Comparison of ENCODE assay signal across 14 cellular contexts in the genomic region with DNA sequence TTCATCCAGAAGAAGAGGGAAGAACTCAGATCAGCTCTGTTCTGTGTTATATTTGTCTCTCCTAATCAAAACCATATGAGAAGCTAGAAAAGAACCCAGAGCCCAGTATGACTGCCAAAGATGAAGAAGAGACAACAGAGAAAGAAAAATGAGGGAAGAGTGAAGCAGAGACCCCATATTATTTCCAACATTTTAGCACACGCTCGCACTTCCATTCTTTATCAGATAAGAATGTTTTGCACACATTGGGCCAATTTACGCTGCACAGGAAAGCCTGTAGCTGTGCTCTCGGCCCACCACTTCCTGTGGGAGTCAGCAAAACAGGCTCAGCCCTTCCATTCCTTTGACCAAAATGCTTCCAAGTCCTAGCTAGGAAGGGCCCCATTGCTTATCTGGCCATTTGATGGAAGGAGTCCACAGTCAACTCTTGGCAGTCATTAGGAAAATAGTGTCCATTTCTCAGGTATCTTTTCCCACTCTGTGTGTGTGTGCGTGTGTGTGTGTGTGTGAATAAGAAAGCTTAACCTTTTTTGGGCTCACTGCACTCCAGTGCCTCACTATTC.
DNase-seq lines count a peak whose midpoint lies in the region; ATAC-seq and TF ChIP-seq lines count a peak whose summit lies in the region.
"Had no signal": no experiment of that assay in that cellular context is flagged by ENCODE, and none has a peak within 500 bp of the region (broad histone marks: within the 10 kb centered on the region; RNA-seq: fewer than 3 reads in every experiment).

No MANE protein-coding gene starts in this region.

- DNase-seq in activated T-cell treated with anti-CD3 and anti-CD28 coated beads for 24 hours (ENCODE audit: low read depth), result peak; percentile 2
- DNase-seq in activated T-cell treated with anti-CD3 and anti-CD28 coated beads, Interleukin-2, amount 50 U/mL, for 1 hour, result no peak
- DNase-seq in activated naive CD4-positive, alpha-beta T cell treated with anti-CD3 and anti-CD28 coated beads, Interleukin-2, amount 50 U/mL, for 72 hours (ENCODE audit: low spot score in 2 of 2), result no peak
- peak; percentile 86 for DNase-seq in iris pigment epithelial cell (ENCODE audit: low read depth)
- peak; percentile 51 to 67 for DNase-seq in uterus
- DNase-seq in GM20000 (ENCODE audit: low spot score), result no peak
- DNase-seq in mucosa of descending colon, result no peak
- DNase-seq in MV-4-11 (lab: John Stamatoyannopoulos, UW), result no peak
- DNase-seq: ACHN, foreskin melanocyte, NCI-H146, spleen had no signal

- H3K4me1 ChIP-seq in uterus, result peaks cover 3 to 5% of the 10 kb centered on the region in 2 donors
- no peaks in the 10 kb centered on the region for H3K4me1 ChIP-seq in mucosa of descending colon (ENCODE audit: low read depth)

- peaks cover 0 to 10% of the 10 kb centered on the region in 2 donors for H3K36me3 Mint-ChIP-seq in activated naive CD4-positive, alpha-beta T cell treated with anti-CD3 and anti-CD28 coated beads, Interleukin-2, amount 50 U/mL, for 72 hours
- H3K36me3 Mint-ChIP-seq: brain had no signal

- peaks cover 0 to 8% of the 10 kb centered on the region in 2 donors for H3K9me3 Mint-ChIP-seq in activated naive CD4-positive, alpha-beta T cell treated with anti-CD3 and anti-CD28 coated beads, Interleukin-2, amount 50 U/mL, for 72 hours

- no peak for TF ChIP-seq POLR2A in uterus (IDR thresholded peaks at IDR 0.05)

- H3K9me3 ChIP-seq in uterus (no peaks in the 10 kb centered on the region), mucosa of descending colon (no peaks in the 10 kb centered on the region)
- H3K9me3 ChIP-seq: spleen had no signal

- no peaks in the 10 kb centered on the region for H3K27me3 ChIP-seq in uterus
- H3K27me3 ChIP-seq: spleen had no signal

- peak overlapping the region in 1 of 2 donors; percentile 43 for H3K27ac Mint-ChIP-seq in activated naive CD4-positive, alpha-beta T cell treated with anti-CD3 and anti-CD28 coated beads, Interleukin-2, amount 50 U/mL, for 72 hours

- peak overlapping the region; percentile 77 for H3K27ac ChIP-seq in uterus
- H3K27ac ChIP-seq: spleen, VCaP had no signal

- H3K4me3 ChIP-seq in uterus, result no peak overlapping the region
- no peak overlapping the region for H3K4me3 ChIP-seq in mucosa of descending colon
- H3K4me3 ChIP-seq: spleen had no signal

- H3K36me3 ChIP-seq in uterus (no peaks in the 10 kb centered on the region), mucosa of descending colon (ENCODE audit: low read depth) (no peaks in the 10 kb centered on the region)
- H3K36me3 ChIP-seq: spleen had no signal

- intact Hi-C loops in uterus (cut with DNase I; ENCODE audit: low total_unique reads), result no loop called here
- intact Hi-C loops in mucosa of descending colon (cut with DNase I, micrococcal nuclease), result no loop called here

- no peak for TF ChIP-seq CTCF in uterus (IDR thresholded peaks at IDR 0.05)
- no peak for TF ChIP-seq CTCF in GM20000 (IDR thresholded peaks at IDR 0.05; ENCODE audit: extremely low read depth, missing control alignments)
- TF ChIP-seq CTCF in mucosa of descending colon (IDR thresholded peaks at IDR 0.05), result no peak

- peak; percentile 32 to 77 for ATAC-seq in activated naive CD4-positive, alpha-beta T cell treated with anti-CD3 and anti-CD28 coated beads, Interleukin-2, amount 50 U/mL, for 72 hours
- no peak for ATAC-seq in mucosa of descending colon

Comparison
In these comparisons a context has a peak if more than half of its experiments do, and no peak if none do; other contexts are left out.
1. DNase-seq: peak in activated T-cell treated with anti-CD3 and anti-CD28 coated beads for 24 hours (single experiment), iris pigment epithelial cell (single experiment) and uterus (2 of 2); none in activated T-cell treated with anti-CD3 and anti-CD28 coated beads, Interleukin-2, amount 50 U/mL, for 1 hour (single experiment), activated naive CD4-positive, alpha-beta T cell treated with anti-CD3 and anti-CD28 coated beads, Interleukin-2, amount 50 U/mL, for 72 hours (0 of 2), GM20000 (single experiment), mucosa of descending colon (0 of 3) and MV-4-11 (single experiment).